Comparison of ENCODE assay signal across 1 cellular context in genomic region chr10:32972454-32972853, GRCh38.
A peak's percentile ranks its signal among the peaks of the same experiment; 100 is the strongest.
TF ChIP-seq lines count a peak whose summit lies in the region.

No MANE protein-coding gene starts in this region.

TF ChIP-seq in K562, 482 proteins besides CTCF, POLR2A, EP300 and RAD21 (continued from another document and continues in another):
- TF ChIP-seq ARID3A (IDR thresholded peaks at IDR 0.05; ENCODE audit: borderline replicate concordance, low read depth, low read length) = peak; percentile 62; the same call in 1 of the 2 replicates
- no peak for TF ChIP-seq ZNF57 (CRISPR knock-in tag; IDR thresholded peaks at IDR 0.05)
- TF ChIP-seq THAP12 (CRISPR knock-in tag; IDR thresholded peaks at IDR 0.05) = no peak
- no peak for TF ChIP-seq SIN3B (IDR thresholded peaks at IDR 0.05; ENCODE audit: low read depth)
- TF ChIP-seq PURB (CRISPR knock-in tag; IDR thresholded peaks at IDR 0.05; ENCODE audit: low read depth) = no peak
- peak; percentile 52; the same call in 1 of the 2 replicates for TF ChIP-seq LEF1 (IDR thresholded peaks at IDR 0.05)
- TF ChIP-seq, protein P1, sequence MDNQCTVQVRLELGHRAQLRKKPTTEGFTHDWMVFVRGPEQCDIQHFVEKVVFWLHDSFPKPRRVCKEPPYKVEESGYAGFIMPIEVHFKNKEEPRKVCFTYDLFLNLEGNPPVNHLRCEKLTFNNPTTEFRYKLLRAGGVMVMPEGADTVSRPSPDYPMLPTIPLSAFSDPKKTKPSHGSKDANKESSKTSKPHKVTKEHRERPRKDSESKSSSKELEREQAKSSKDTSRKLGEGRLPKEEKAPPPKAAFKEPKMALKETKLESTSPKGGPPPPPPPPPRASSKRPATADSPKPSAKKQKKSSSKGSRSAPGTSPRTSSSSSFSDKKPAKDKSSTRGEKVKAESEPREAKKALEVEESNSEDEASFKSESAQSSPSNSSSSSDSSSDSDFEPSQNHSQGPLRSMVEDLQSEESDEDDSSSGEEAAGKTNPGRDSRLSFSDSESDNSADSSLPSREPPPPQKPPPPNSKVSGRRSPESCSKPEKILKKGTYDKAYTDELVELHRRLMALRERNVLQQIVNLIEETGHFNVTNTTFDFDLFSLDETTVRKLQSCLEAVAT (IDR thresholded peaks at IDR 0.05) = 0 out of 4 replicates have a peak, but pooled peaks of 1 of the 2 experiments have one; percentile 49
- no peak for TF ChIP-seq STAT5B (CRISPR knock-in tag; IDR thresholded peaks at IDR 0.05)
- TF ChIP-seq, protein P2, sequence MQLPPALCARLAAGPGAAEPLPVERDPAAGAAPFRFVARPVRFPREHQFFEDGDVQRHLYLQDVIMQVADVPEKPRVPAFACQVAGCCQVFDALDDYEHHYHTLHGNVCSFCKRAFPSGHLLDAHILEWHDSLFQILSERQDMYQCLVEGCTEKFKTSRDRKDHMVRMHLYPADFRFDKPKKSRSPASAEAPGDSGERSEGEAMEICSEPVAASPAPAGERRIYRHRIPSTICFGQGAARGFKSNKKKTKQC (CRISPR knock-in tag; IDR thresholded peaks at IDR 0.05) = no peak
- no peak for TF ChIP-seq PBX2 (CRISPR knock-in tag; IDR thresholded peaks at IDR 0.05; ENCODE audit: low read depth)
- peak; percentile 88 for TF ChIP-seq PBX2 (tag; conservative IDR thresholded peaks at IDR 0.05; ENCODE audit: low read depth)
- TF ChIP-seq, protein P3, sequence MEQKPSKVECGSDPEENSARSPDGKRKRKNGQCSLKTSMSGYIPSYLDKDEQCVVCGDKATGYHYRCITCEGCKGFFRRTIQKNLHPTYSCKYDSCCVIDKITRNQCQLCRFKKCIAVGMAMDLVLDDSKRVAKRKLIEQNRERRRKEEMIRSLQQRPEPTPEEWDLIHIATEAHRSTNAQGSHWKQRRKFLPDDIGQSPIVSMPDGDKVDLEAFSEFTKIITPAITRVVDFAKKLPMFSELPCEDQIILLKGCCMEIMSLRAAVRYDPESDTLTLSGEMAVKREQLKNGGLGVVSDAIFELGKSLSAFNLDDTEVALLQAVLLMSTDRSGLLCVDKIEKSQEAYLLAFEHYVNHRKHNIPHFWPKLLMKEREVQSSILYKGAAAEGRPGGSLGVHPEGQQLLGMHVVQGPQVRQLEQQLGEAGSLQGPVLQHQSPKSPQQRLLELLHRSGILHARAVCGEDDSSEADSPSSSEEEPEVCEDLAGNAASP (IDR thresholded peaks at IDR 0.05) = no peak
- no peak for TF ChIP-seq ZNF239 (CRISPR knock-in tag; IDR thresholded peaks at IDR 0.05)
- 0 out of 2 replicates have a peak, but pooled peaks have one; percentile 3 for TF ChIP-seq NCOR1 (IDR thresholded peaks at IDR 0.05)
- no peak for TF ChIP-seq ZBTB17 (CRISPR knock-in tag; IDR thresholded peaks at IDR 0.05)
- TF ChIP-seq MBD1 (CRISPR knock-in tag; IDR thresholded peaks at IDR 0.05) = no peak
- peak; percentile 26; the same call in 1 of the 2 replicates for TF ChIP-seq CBFA2T3 (IDR thresholded peaks at IDR 0.05)
- TF ChIP-seq, protein P4, sequence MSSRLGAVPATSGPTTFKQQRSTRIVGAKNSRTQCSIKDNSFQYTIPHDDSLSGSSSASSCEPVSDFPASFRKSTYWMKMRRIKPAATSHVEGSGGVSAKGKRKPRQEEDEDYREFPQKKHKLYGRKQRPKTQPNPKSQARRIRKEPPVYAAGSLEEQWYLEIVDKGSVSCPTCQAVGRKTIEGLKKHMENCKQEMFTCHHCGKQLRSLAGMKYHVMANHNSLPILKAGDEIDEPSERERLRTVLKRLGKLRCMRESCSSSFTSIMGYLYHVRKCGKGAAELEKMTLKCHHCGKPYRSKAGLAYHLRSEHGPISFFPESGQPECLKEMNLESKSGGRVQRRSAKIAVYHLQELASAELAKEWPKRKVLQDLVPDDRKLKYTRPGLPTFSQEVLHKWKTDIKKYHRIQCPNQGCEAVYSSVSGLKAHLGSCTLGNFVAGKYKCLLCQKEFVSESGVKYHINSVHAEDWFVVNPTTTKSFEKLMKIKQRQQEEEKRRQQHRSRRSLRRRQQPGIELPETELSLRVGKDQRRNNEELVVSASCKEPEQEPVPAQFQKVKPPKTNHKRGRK (tag; IDR thresholded peaks at IDR 0.05) = peak; percentile 55; the same call in 1 of the 2 replicates
- no peak for TF ChIP-seq HDAC6 (IDR thresholded peaks at IDR 0.05; ENCODE audit: low read depth, low read length)
- peak; percentile 23; the same call in 1 of the 2 replicates for TF ChIP-seq DPF2 (IDR thresholded peaks at IDR 0.05)
- 0 out of 2 replicates have a peak, but pooled peaks have one; percentile 24 for TF ChIP-seq ZNF583 (CRISPR knock-in tag; IDR thresholded peaks at IDR 0.05)
- TF ChIP-seq RCOR1 (IDR thresholded peaks at IDR 0.05; ENCODE audit: borderline replicate concordance in 1 of 2, low read depth in 2 of 2, low read length in 2 of 2) = peak in 1 of 2 experiments; percentile 62; a peak in 1 of 4 replicates
- peak; percentile 73; the same call in 1 of the 2 replicates for TF ChIP-seq MECOM (CRISPR knock-in tag; IDR thresholded peaks at IDR 0.05)
- 0 out of 4 replicates have a peak, but pooled peaks of 1 of the 2 experiments have one; percentile 19 for TF ChIP-seq ARNT (IDR thresholded peaks at IDR 0.05)
- TF ChIP-seq MYC (IDR thresholded peaks at IDR 0.05; ENCODE audit: low read depth, low read length) = 0 out of 2 replicates have a peak, but pooled peaks have one; percentile 10
- TF ChIP-seq MYC (CRISPR knock-in tag; IDR thresholded peaks at IDR 0.05; ENCODE audit: borderline replicate concordance, low read depth) = no peak
- TF ChIP-seq, protein P5, sequence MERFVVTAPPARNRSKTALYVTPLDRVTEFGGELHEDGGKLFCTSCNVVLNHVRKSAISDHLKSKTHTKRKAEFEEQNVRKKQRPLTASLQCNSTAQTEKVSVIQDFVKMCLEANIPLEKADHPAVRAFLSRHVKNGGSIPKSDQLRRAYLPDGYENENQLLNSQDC (CRISPR knock-in tag; IDR thresholded peaks at IDR 0.05) = 0 out of 2 replicates have a peak, but pooled peaks have one; percentile 7
- TF ChIP-seq ZNF253 (CRISPR knock-in tag; conservative IDR thresholded peaks at IDR 0.05) = no peak
- 0 out of 2 replicates have a peak, but pooled peaks have one; percentile 8 for TF ChIP-seq SMARCE1 (IDR thresholded peaks at IDR 0.05)
- no peak for TF ChIP-seq RBM22 (IDR thresholded peaks at IDR 0.05; ENCODE audit: low read depth, low read length, poor library complexity, severe bottlenecking)
- no peak for TF ChIP-seq ZNF398 (CRISPR knock-in tag; IDR thresholded peaks at IDR 0.05)
- TF ChIP-seq, protein P6, sequence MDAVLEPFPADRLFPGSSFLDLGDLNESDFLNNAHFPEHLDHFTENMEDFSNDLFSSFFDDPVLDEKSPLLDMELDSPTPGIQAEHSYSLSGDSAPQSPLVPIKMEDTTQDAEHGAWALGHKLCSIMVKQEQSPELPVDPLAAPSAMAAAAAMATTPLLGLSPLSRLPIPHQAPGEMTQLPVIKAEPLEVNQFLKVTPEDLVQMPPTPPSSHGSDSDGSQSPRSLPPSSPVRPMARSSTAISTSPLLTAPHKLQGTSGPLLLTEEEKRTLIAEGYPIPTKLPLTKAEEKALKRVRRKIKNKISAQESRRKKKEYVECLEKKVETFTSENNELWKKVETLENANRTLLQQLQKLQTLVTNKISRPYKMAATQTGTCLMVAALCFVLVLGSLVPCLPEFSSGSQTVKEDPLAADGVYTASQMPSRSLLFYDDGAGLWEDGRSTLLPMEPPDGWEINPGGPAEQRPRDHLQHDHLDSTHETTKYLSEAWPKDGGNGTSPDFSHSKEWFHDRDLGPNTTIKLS (IDR thresholded peaks at IDR 0.05; ENCODE audit: borderline replicate concordance, low read depth) = no peak
- TF ChIP-seq POLR2G (IDR thresholded peaks at IDR 0.05; ENCODE audit: low read depth, low read length) = no peak
- TF ChIP-seq, protein P7, sequence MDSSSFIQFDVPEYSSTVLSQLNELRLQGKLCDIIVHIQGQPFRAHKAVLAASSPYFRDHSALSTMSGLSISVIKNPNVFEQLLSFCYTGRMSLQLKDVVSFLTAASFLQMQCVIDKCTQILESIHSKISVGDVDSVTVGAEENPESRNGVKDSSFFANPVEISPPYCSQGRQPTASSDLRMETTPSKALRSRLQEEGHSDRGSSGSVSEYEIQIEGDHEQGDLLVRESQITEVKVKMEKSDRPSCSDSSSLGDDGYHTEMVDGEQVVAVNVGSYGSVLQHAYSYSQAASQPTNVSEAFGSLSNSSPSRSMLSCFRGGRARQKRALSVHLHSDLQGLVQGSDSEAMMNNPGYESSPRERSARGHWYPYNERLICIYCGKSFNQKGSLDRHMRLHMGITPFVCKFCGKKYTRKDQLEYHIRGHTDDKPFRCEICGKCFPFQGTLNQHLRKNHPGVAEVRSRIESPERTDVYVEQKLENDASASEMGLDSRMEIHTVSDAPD (CRISPR knock-in tag; IDR thresholded peaks at IDR 0.05) = no peak
- TF ChIP-seq ETV1 (tag; conservative IDR thresholded peaks at IDR 0.05; ENCODE audit: low read depth) = peak; percentile 35; the same call in 1 of the 2 replicates
- TF ChIP-seq HDAC1 (IDR thresholded peaks at IDR 0.05) = 0 out of 4 replicates have a peak, but pooled peaks of 1 of the 2 experiments have one; percentile 44
